32 cellular contexts compared by ENCODE assay signal in genomic region chr3:186679151-186679550, GRCh38. TPM values are rescaled to one million over a fixed set of nuclear protein-coding genes. Genes with fewer than 3 reads are reported as not detected.
"Had no signal": no experiment of that assay in that cellular context is flagged by ENCODE, and none has a peak within 500 bp of the region (broad histone marks: within the 10 kb centered on the region; RNA-seq: fewer than 3 reads in every experiment).

No MANE protein-coding gene starts in this region.

- FAIRE-seq: colon, keratinocyte, pancreas had no signal

- H3K27ac Mint-ChIP-seq: natural killer cell treated with Interleukin-12 subunit alpha and Interleukin-12 subunit beta and Interleukin-15 and Interleukin-18, amount 100 ng/mL, for 72 hours; progenitor cell of endocrine pancreas; stimulated activated memory B cell treated with anti-CD40 and anti-IgM and Interleukin-4, amounts not matched to agents 10 μg/mL and 1 μg/mL and 100 μg/mL, for 72 hours had no signal

- H3K4me1 Mint-ChIP-seq: naive B cell; neural crest cell; stimulated activated memory B cell treated with anti-CD40 and anti-IgM and Interleukin-4, amounts not matched to agents 10 μg/mL and 1 μg/mL and 100 μg/mL, for 72 hours had no signal

- ATAC-seq: gastrocnemius medialis; lower lobe of right lung; natural killer cell treated with Interleukin-12 subunit alpha and Interleukin-12 subunit beta and Interleukin-15 and Interleukin-18, amount 100 ng/mL, for 72 hours; pancreas; stimulated activated memory B cell treated with anti-CD40 and anti-IgM and Interleukin-4, amounts not matched to agents 10 μg/mL and 1 μg/mL and 100 μg/mL, for 72 hours; upper lobe of right lung had no signal

- H3K9me3 Mint-ChIP-seq: natural killer cell treated with Interleukin-12 subunit alpha and Interleukin-12 subunit beta and Interleukin-15 and Interleukin-18, amount 100 ng/mL, for 72 hours; stimulated activated memory B cell treated with anti-CD40 and anti-IgM and Interleukin-4, amounts not matched to agents 10 μg/mL and 1 μg/mL and 100 μg/mL, for 72 hours had no signal

- H3K36me3 Mint-ChIP-seq: stimulated activated memory B cell treated with anti-CD40 and anti-IgM and Interleukin-4, amounts not matched to agents 10 μg/mL and 1 μg/mL and 100 μg/mL, for 72 hours had no signal

- H3K4me1 ChIP-seq: gastrocnemius medialis, left ventricle myocardium inferior, lower lobe of right lung, pancreas, right atrium auricular region, sigmoid colon, spleen, testis, transverse colon, upper lobe of right lung, vagina had no signal

- H3K36me3 ChIP-seq: gastrocnemius medialis, left ventricle myocardium inferior, lower lobe of right lung, neutrophil, pancreas, right atrium auricular region, sigmoid colon, spleen, transverse colon, upper lobe of right lung, vagina had no signal

- H3K9me3 ChIP-seq: gastrocnemius medialis, left ventricle myocardium inferior, lower lobe of right lung, neutrophil, pancreas, right atrium auricular region, sigmoid colon, spleen, testis, transverse colon, upper lobe of right lung, vagina had no signal

- H3K4me3 Mint-ChIP-seq: naive B cell; natural killer cell treated with Interleukin-12 subunit alpha and Interleukin-12 subunit beta and Interleukin-15 and Interleukin-18, amount 100 ng/mL, for 72 hours; neural crest cell; stimulated activated memory B cell treated with anti-CD40 and anti-IgM and Interleukin-4, amounts not matched to agents 10 μg/mL and 1 μg/mL and 100 μg/mL, for 72 hours had no signal

- DNase-seq: dorsolateral prefrontal cortex; effector CD4-positive, alpha-beta T cell; foreskin fibroblast; gastrocnemius medialis; head of caudate nucleus; left ventricle myocardium inferior; lower lobe of right lung; naive B cell; pancreas; sigmoid colon; spleen; stimulated activated CD4-positive, alpha-beta T cell treated with anti-CD3 and anti-CD28 coated beads, Interleukin-4, amount 100 ng/mL, for 4 hours; stimulated activated naive CD8-positive, alpha-beta T cell treated with anti-CD3 and anti-CD28 coated beads, Interleukin-15, Interleukin-2, amounts not matched to agents 100 U/mL and 50 U/mL, for 24 hours; substantia nigra; testis; transverse colon; upper lobe of right lung had no signal

- H3K27ac ChIP-seq: dorsolateral prefrontal cortex, gastrocnemius medialis, left ventricle myocardium inferior, lower lobe of right lung, neutrophil, pancreas, right atrium auricular region, sigmoid colon, skin epidermis, spleen, testis, transverse colon, upper lobe of right lung, vagina had no signal

- H3K27me3 ChIP-seq: gastrocnemius medialis, pancreas, right atrium auricular region, testis, upper lobe of right lung, vagina had no signal

- H3K4me3 ChIP-seq: dorsolateral prefrontal cortex, gastrocnemius medialis, left ventricle myocardium inferior, lower lobe of right lung, pancreas, right atrium auricular region, sigmoid colon, skin epidermis, spleen, testis, transverse colon, upper lobe of right lung, vagina had no signal

RNA-seq across cellular contexts. Expression of gene HRG, which starts 13.3 kb away (rescaled TPM):
- total RNA-seq: cerebellum; glomerular endothelial cell; left ventricle myocardium inferior; lower lobe of right lung; mesenteric fat pad; natural killer cell treated with Interleukin-12 subunit alpha and Interleukin-12 subunit beta and Interleukin-15 and Interleukin-18, amount 100 ng/mL, for 72 hours; neural crest cell; omental fat pad; progenitor cell of endocrine pancreas; right atrium auricular region; sigmoid colon; spleen; testis; transverse colon; upper lobe of right lung had no signal
- polyA plus RNA-seq: pancreas, spleen had no signal

RNA-seq across cellular contexts. Expression of gene KNG1, which starts 38.0 kb away (rescaled TPM):
- total RNA-seq: cerebellum; glomerular endothelial cell; lower lobe of right lung; mesenteric fat pad; natural killer cell treated with Interleukin-12 subunit alpha and Interleukin-12 subunit beta and Interleukin-15 and Interleukin-18, amount 100 ng/mL, for 72 hours; neural crest cell; progenitor cell of endocrine pancreas; sigmoid colon; vagina had no signal
- polyA plus RNA-seq: esophagus, keratinocyte, spleen had no signal

RNA-seq across cellular contexts. Expression of gene FETUB, which starts 39.0 kb away (rescaled TPM):
- total RNA-seq: cerebellum; gastrocnemius medialis; glomerular endothelial cell; left ventricle myocardium inferior; lower lobe of right lung; mesenteric fat pad; natural killer cell treated with Interleukin-12 subunit alpha and Interleukin-12 subunit beta and Interleukin-15 and Interleukin-18, amount 100 ng/mL, for 72 hours; neural crest cell; omental fat pad; pancreas; progenitor cell of endocrine pancreas; right atrium auricular region; sigmoid colon; spleen; transverse colon; upper lobe of right lung had no signal
- polyA plus RNA-seq: pancreas, spleen had no signal
